8 cellular contexts compared by ENCODE assay signal in the genomic region with DNA sequence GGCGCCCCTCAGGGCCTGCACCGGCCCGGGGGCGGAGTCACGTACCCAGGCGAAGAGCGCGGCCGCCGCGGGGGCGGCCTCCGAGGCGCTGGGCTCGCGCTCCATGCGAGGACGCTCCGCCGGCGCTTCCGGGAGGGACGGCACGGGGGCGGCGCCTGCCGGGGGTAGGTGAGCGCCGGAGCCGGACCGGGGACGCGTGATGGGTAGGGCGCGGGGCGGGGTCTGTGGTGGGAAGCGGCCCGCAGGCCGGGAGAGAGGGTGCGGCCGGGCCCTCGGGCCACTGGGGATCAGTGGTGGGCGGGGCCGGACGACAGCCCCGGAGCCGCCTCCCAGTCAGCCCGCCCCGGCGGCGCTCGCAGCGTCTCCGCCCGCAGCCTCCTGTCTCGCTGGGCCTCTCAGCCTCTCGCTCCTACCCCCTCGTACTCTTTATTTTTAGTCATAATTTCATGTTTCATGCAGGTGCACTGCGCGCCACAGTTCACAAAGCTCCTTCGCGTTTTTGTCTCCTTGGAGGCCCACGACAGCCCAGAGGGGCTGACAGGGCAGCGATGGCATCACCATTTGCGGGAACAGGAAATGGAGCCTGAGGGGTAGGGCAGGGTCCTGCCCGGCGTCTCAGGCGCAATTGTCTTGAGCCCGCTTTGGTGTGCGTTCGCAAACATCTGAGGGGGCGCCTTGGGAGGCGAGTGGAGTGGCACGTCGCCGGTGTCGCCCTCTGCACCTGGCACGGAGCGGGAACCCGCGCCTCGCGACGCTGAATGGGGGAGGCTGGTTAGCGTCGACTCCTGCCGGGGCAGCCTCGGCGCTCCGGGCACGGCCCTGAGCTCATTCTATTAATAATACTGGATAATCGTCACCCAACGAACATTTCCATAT. TPM values are rescaled to one million over a fixed set of nuclear protein-coding genes. Genes with fewer than 3 reads are reported as not detected.
A peak's percentile ranks its signal among the peaks of the same experiment; 100 is the strongest.
DNase-seq lines count a peak whose midpoint lies in the region; ATAC-seq and TF ChIP-seq lines count a peak whose summit lies in the region.

A gene (minus strand): TSS at position 142 of the 876 bp plus-strand sequence. CDS start 37 bp downstream, at position 105.

- H3K27me3 ChIP-seq in PC-9 (ENCODE audit: insufficient read depth, low read depth): no peaks in the 10 kb centered on the region

- no peaks in the 10 kb centered on the region for H3K36me3 ChIP-seq in PC-9 (ENCODE audit: low read depth)

- no peak within 1 kb of the TSS for H3K27ac ChIP-seq in PC-9

- peaks cover 5% of the 10 kb centered on the region for H3K4me1 ChIP-seq in PC-9 (replicated peaks; ENCODE audit: insufficient read depth)

- no peaks in the 10 kb centered on the region for H4K20me1 ChIP-seq in PC-9 (ENCODE audit: insufficient read depth)

- CTCF ChIA-PET in PC-9 (lab: Charles Lee): interaction anchor here (0.6 to 1.0 kb wide), 2 partner anchors 93 to 235 kb away, joined by 3 to 4 read pairs; a partner anchor contains a TSS

- H3K9me3 ChIP-seq in PC-9 (ENCODE audit: insufficient read depth, low read depth): no peaks in the 10 kb centered on the region

- intact Hi-C loops in PC-9 (cut with micrococcal nuclease; ENCODE audit: unreplicated experiment): loop anchor here (5.0 kb wide), 1 partner anchor 94 kb away; a partner anchor contains a TSS

- in situ Hi-C loops in KBM-7 (cut with MboI; ENCODE audit: low pct_unique_long_range_greater_than_20kb, low sequenced_read_pairs): no loop called here

- no peaks in the 10 kb centered on the region for H3K9me2 ChIP-seq in PC-9 (ENCODE audit: insufficient read depth)

- BruUV-seq in PC-9 (replicated peaks; lab: Mats Ljungman, UMichigan): no TSS peak

- POLR2A ChIA-PET in PC-9 (lab: Charles Lee; ENCODE audit: unreplicated experiment): interaction anchor here (0.7 kb wide), 2 partner anchors 383 to 821 kb away, joined by 3 to 7 read pairs; no protein-coding TSS in a partner anchor

- 0 out of 2 replicates have a peak, but pooled peaks have one; percentile 11 for TF ChIP-seq CTCF in PC-9 (conservative IDR thresholded peaks at IDR 0.05)

- H2AFZ ChIP-seq in PC-9: peak within 1 kb of the TSS; percentile 97

- peak within 1 kb of the TSS; percentile 80 for H3K4me2 ChIP-seq in PC-9

- ATAC-seq in GM21723 (IDR thresholded peaks at IDR 0.05; ENCODE audit: unreplicated experiment) (peak; percentile 93), esophagus mucosa (peak; percentile 99)

- H3F3A ChIP-seq in PC-9 (ENCODE audit: insufficient read depth, low read depth): peaks cover 3% of the 10 kb centered on the region; the same call in 1 of the 2 replicates

- peaks cover 11% of the 10 kb centered on the region; the same call in 1 of the 2 replicates for H3K79me2 ChIP-seq in PC-9 (ENCODE audit: low read depth)

- H3K4me3 ChIP-seq in PC-9: peak within 1 kb of the TSS; percentile 69

- DNase-seq in DMS53 (lab: John Stamatoyannopoulos, UW) (peak; percentile 99), KBM-7 (peak; percentile 94), PC-9 (peak; percentile 83 to 98), myocyte (ENCODE audit: low read depth) (peak; percentile 91)
- peak; percentile 91 for DNase-seq in activated T-cell treated with anti-CD3 and anti-CD28 coated beads, Interleukin-2, amount 50 U/mL, for 1 hour
- DNase-seq in stimulated activated CD8-positive, alpha-beta memory T cell treated with anti-CD3 and anti-CD28 coated beads, Interleukin-7, amount 100 ng/mL, for 48 hours (ENCODE audit: extremely low read depth in 1 of 2, low read depth in 1 of 2): peak; percentile 91

RNA-seq across cellular contexts. Expression of the gene that starts here (rescaled TPM):
- total RNA-seq in PC-9 (2021) (28.7 and 34.1 TPM in 2 replicates), esophagus mucosa (17.1 TPM), myocyte (10.8 and 16.6 TPM in 2 replicates)
- polyA plus RNA-seq in myocyte (2012): 34.1 TPM
